Comparison of ENCODE assay signal across 13 cellular contexts in the genomic region with DNA sequence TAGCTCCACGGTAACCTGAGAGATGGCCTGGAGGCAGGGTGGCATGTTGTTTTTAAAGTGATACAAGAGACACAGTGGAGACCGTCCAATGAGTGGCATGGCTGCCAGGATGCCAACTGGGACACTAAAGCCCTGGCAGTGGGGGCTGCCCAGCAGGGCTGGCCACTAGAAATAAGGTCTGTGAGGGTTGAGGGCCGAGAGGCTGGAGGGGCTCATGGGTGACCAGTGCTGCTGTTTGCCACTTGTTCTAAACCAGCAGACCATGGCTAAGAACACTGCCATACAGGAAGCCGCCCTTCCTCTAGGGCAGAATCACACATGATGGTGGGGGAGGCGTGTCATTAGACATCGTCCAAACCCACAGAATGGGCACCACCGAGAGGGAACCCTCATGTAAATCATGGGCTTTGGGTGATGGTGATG.
DNase-seq lines count a peak whose midpoint lies in the region; ATAC-seq and TF ChIP-seq lines count a peak whose summit lies in the region.
"Had no signal": no experiment of that assay in that cellular context is flagged by ENCODE, and none has a peak within 500 bp of the region (broad histone marks: within the 10 kb centered on the region; RNA-seq: fewer than 3 reads in every experiment).

No MANE protein-coding gene starts in this region.

- DNase-seq in naive B cell (peak; percentile 62), glutamatergic neuron (no peak), NCI-H446 (lab: John Stamatoyannopoulos, UW) (no peak), HuH-7 (ENCODE audit: low spot score) (no peak), NCI-H146 treated with DMSO at 0.1 percent for 48 hours (lab: John Stamatoyannopoulos, UW; ENCODE audit: unreplicated experiment) (no peak)
- DNase-seq: activated CD4-positive, alpha-beta T cell treated with anti-CD3 and anti-CD28 coated beads, Interleukin-2, amount 50 U/mL, for 1 hour; GM23248; kidney; occipital lobe; stimulated activated CD4-positive, alpha-beta T cell treated with anti-CD3 and anti-CD28 coated beads, Interleukin-4, amount 100 ng/mL, for 4 hours had no signal

- H3K4me1 Mint-ChIP-seq in naive B cell (peaks cover 31 to 62% (median 56%) of the 10 kb centered on the region in 3 donors), glutamatergic neuron (ENCODE audit: low read depth, unreplicated experiment) (no peaks in the 10 kb centered on the region)

- H3K4me3 Mint-ChIP-seq in naive B cell (peak overlapping the region in 7 of 8 donors; percentile 55 to 85 (median 66)), glutamatergic neuron (ENCODE audit: unreplicated experiment) (no peak overlapping the region)

- no peak for TF ChIP-seq CTCF in glutamatergic neuron (IDR thresholded peaks at IDR 0.05; ENCODE audit: partially characterized antibody, unreplicated experiment)

- peaks cover 0 to 7% of the 10 kb centered on the region in 2 donors for H3K36me3 Mint-ChIP-seq in naive B cell
- H3K36me3 Mint-ChIP-seq in glutamatergic neuron (ENCODE audit: unreplicated experiment): peaks cover 13% of the 10 kb centered on the region

- ATAC-seq in GM18511 (IDR thresholded peaks at IDR 0.05; ENCODE audit: unreplicated experiment) (peak; percentile 52), GM21576 (IDR thresholded peaks at IDR 0.05; ENCODE audit: unreplicated experiment) (peak; percentile 49), HG03571 (IDR thresholded peaks at IDR 0.05; ENCODE audit: unreplicated experiment) (peak; percentile 46), naive B cell (ENCODE audit: low read depth in 2 of 2) (peak; percentile 86 to 89)

- H3K9me3 Mint-ChIP-seq in naive B cell: peaks cover 0 to 7% (median 3%) of the 10 kb centered on the region in 7 donors
- peaks cover 1% of the 10 kb centered on the region for H3K9me3 Mint-ChIP-seq in glutamatergic neuron (ENCODE audit: unreplicated experiment)

- H3K27ac Mint-ChIP-seq in naive B cell: peak overlapping the region in 5 of 6 donors; percentile 72 to 83 (median 76)
- H3K27ac Mint-ChIP-seq in glutamatergic neuron (ENCODE audit: unreplicated experiment): no peak overlapping the region

- H3K27me3 Mint-ChIP-seq in naive B cell (no peaks in the 10 kb centered on the region), glutamatergic neuron (ENCODE audit: unreplicated experiment) (no peaks in the 10 kb centered on the region)
